In the genomic region with DNA sequence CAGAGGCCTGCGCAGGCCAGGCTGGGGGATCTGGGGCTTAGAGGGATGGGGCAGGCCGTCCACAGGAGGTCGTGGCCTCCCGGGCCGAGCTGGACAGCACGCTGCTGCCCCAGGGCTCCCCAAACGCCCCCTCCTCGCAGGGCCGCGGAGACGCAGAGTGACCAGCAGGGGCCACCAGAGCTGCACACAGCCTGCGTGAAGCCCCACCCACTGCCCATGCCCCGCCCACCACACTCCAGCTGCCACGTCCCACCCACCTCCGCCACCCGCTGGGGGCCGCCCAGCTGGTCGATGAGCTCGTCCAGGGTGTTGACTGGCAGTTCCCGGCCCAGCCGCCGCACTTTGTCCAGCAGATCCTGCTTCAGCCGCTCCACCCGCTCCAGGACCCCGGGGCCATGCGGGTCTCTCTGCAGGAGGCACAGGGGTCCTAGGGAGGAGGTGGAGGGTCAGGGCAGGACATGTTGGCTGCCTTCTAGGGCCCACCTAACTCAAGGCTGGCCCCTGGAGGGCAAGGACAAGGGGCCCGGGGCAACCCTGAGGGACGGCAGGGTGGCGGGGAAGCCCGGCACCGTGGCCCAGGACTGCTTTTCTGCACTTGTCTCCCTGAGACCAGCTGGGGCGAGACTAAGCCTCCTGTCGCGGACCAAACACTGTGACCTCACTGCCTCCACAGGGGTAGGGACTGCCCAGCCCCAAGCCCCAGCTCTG, we compare ENCODE assay signal across 1 cellular context.
A peak's percentile ranks its signal among the peaks of the same experiment; 100 is the strongest.
TF ChIP-seq lines count a peak whose summit lies in the region.

No MANE protein-coding gene starts in this region.

TF ChIP-seq in HepG2, 621 proteins besides CTCF, POLR2A, EP300 and RAD21 (continued from another document and continues in another):
- no peak for TF ChIP-seq ZKSCAN1 (IDR thresholded peaks at IDR 0.05; ENCODE audit: low read length)
- no peak for TF ChIP-seq ZSCAN12 (CRISPR knock-in tag; IDR thresholded peaks at IDR 0.05)
- 0 out of 2 replicates have a peak, but pooled peaks have one; percentile 63 for TF ChIP-seq ZFP36L1 (CRISPR knock-in tag; IDR thresholded peaks at IDR 0.05)
- TF ChIP-seq, protein P1, sequence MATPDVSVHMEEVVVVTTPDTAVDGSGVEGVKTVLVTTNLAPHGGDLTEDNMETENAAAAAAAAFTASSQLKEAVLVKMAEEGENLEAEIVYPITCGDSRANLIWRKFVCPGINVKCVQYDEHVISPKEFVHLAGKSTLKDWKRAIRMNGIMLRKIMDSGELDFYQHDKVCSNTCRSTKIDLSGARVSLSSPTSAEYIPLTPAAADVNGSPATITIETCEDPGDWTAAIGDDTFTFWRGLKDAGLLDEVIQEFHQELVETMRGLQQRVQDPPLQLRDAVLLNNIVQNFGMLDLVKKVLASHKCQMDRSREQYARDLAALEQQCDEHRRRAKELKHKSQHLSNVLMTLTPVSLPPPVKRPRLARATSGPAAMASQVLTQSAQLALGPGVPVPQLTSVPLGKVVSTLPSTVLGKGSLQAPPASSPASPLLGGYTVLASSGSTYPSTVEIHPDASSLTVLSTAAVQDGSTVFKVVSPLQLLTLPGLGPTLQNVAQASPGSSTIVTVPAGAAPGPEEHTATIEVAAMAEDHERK (CRISPR knock-in tag; IDR thresholded peaks at IDR 0.05; ENCODE audit: low read depth), result no peak
- TF ChIP-seq WIZ (CRISPR knock-in tag; IDR thresholded peaks at IDR 0.05), result no peak
- no peak for TF ChIP-seq ZFP82 (CRISPR knock-in tag; IDR thresholded peaks at IDR 0.05; ENCODE audit: borderline replicate concordance)
- TF ChIP-seq MTF2 (CRISPR knock-in tag; IDR thresholded peaks at IDR 0.05; ENCODE audit: borderline replicate concordance), result no peak
- TF ChIP-seq, protein P2, sequence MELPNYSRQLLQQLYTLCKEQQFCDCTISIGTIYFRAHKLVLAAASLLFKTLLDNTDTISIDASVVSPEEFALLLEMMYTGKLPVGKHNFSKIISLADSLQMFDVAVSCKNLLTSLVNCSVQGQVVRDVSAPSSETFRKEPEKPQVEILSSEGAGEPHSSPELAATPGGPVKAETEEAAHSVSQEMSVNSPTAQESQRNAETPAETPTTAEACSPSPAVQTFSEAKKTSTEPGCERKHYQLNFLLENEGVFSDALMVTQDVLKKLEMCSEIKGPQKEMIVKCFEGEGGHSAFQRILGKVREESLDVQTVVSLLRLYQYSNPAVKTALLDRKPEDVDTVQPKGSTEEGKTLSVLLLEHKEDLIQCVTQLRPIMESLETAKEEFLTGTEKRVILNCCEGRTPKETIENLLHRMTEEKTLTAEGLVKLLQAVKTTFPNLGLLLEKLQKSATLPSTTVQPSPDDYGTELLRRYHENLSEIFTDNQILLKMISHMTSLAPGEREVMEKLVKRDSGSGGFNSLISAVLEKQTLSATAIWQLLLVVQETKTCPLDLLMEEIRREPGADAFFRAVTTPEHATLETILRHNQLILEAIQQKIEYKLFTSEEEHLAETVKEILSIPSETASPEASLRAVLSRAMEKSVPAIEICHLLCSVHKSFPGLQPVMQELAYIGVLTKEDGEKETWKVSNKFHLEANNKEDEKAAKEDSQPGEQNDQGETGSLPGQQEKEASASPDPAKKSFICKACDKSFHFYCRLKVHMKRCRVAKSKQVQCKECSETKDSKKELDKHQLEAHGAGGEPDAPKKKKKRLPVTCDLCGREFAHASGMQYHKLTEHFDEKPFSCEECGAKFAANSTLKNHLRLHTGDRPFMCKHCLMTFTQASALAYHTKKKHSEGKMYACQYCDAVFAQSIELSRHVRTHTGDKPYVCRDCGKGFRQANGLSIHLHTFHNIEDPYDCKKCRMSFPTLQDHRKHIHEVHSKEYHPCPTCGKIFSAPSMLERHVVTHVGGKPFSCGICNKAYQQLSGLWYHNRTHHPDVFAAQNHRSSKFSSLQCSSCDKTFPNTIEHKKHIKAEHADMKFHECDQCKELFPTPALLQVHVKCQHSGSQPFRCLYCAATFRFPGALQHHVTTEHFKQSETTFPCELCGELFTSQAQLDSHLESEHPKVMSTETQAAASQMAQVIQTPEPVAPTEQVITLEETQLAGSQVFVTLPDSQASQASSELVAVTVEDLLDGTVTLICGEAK (IDR thresholded peaks at IDR 0.05), result no peak
- TF ChIP-seq, protein P2 (CRISPR knock-in tag; IDR thresholded peaks at IDR 0.05), result no peak
- TF ChIP-seq ZNF253 (CRISPR knock-in tag; IDR thresholded peaks at IDR 0.05; ENCODE audit: borderline replicate concordance), result no peak
- TF ChIP-seq TP53 (CRISPR knock-in tag; conservative IDR thresholded peaks at IDR 0.05), result 0 out of 2 replicates have a peak, but pooled peaks have one; percentile 30
- TF ChIP-seq, protein P3, sequence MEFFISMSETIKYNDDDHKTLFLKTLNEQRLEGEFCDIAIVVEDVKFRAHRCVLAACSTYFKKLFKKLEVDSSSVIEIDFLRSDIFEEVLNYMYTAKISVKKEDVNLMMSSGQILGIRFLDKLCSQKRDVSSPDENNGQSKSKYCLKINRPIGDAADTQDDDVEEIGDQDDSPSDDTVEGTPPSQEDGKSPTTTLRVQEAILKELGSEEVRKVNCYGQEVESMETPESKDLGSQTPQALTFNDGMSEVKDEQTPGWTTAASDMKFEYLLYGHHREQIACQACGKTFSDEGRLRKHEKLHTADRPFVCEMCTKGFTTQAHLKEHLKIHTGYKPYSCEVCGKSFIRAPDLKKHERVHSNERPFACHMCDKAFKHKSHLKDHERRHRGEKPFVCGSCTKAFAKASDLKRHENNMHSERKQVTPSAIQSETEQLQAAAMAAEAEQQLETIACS (CRISPR knock-in tag; IDR thresholded peaks at IDR 0.05), result no peak
- no peak for TF ChIP-seq ASH2L (IDR thresholded peaks at IDR 0.05; ENCODE audit: insufficient read length, low read depth, low read length)
- no peak; the same call in 1 of the 2 replicates for TF ChIP-seq ZNF460 (CRISPR knock-in tag; IDR thresholded peaks at IDR 0.05; ENCODE audit: borderline replicate concordance)
- peak; percentile 79 for TF ChIP-seq SRSF1 (optimal IDR thresholded peaks at IDR 0.05; ENCODE audit: low read depth, low read length)
- TF ChIP-seq, protein P4, sequence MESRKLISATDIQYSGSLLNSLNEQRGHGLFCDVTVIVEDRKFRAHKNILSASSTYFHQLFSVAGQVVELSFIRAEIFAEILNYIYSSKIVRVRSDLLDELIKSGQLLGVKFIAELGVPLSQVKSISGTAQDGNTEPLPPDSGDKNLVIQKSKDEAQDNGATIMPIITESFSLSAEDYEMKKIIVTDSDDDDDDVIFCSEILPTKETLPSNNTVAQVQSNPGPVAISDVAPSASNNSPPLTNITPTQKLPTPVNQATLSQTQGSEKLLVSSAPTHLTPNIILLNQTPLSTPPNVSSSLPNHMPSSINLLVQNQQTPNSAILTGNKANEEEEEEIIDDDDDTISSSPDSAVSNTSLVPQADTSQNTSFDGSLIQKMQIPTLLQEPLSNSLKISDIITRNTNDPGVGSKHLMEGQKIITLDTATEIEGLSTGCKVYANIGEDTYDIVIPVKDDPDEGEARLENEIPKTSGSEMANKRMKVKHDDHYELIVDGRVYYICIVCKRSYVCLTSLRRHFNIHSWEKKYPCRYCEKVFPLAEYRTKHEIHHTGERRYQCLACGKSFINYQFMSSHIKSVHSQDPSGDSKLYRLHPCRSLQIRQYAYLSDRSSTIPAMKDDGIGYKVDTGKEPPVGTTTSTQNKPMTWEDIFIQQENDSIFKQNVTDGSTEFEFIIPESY (CRISPR knock-in tag; IDR thresholded peaks at IDR 0.05), result peak; percentile 74
- peak; percentile 86 for TF ChIP-seq FOXC1 (CRISPR knock-in tag; IDR thresholded peaks at IDR 0.05; ENCODE audit: borderline replicate concordance)
- TF ChIP-seq ZNF296 (CRISPR knock-in tag; conservative IDR thresholded peaks at IDR 0.05), result 0 out of 2 replicates have a peak, but pooled peaks have one; percentile 9
- TF ChIP-seq SOX5 (CRISPR knock-in tag; IDR thresholded peaks at IDR 0.05; ENCODE audit: borderline replicate concordance), result 0 out of 2 replicates have a peak, but pooled peaks have one; percentile 38
- no peak for TF ChIP-seq LCORL (IDR thresholded peaks at IDR 0.05)
- TF ChIP-seq LCORL (CRISPR knock-in tag; IDR thresholded peaks at IDR 0.05), result peak; percentile 95
- TF ChIP-seq NFE2 (CRISPR knock-in tag; IDR thresholded peaks at IDR 0.05), result no peak
- TF ChIP-seq ZNF282 (IDR thresholded peaks at IDR 0.05; ENCODE audit: partially characterized antibody), result no peak
- TF ChIP-seq FOSL2 (CRISPR knock-in tag; IDR thresholded peaks at IDR 0.05), result no peak
- peak; percentile 48; the same call in 1 of the 2 replicates for TF ChIP-seq DR1 (CRISPR knock-in tag; IDR thresholded peaks at IDR 0.05)
- no peak for TF ChIP-seq ZBTB21 (CRISPR knock-in tag; IDR thresholded peaks at IDR 0.05)
- TF ChIP-seq ZNF777 (CRISPR knock-in tag; IDR thresholded peaks at IDR 0.05), result no peak
- TF ChIP-seq HES4 (CRISPR knock-in tag; IDR thresholded peaks at IDR 0.05; ENCODE audit: borderline replicate concordance), result no peak
- TF ChIP-seq SETDB1 (CRISPR knock-in tag; IDR thresholded peaks at IDR 0.05; ENCODE audit: borderline replicate concordance), result no peak
- TF ChIP-seq ELF3 (CRISPR knock-in tag; IDR thresholded peaks at IDR 0.05), result peak; percentile 64; the same call in 1 of the 2 replicates
- peak; percentile 82 for TF ChIP-seq DMAP1 (CRISPR knock-in tag; IDR thresholded peaks at IDR 0.05)
- TF ChIP-seq, protein P5, sequence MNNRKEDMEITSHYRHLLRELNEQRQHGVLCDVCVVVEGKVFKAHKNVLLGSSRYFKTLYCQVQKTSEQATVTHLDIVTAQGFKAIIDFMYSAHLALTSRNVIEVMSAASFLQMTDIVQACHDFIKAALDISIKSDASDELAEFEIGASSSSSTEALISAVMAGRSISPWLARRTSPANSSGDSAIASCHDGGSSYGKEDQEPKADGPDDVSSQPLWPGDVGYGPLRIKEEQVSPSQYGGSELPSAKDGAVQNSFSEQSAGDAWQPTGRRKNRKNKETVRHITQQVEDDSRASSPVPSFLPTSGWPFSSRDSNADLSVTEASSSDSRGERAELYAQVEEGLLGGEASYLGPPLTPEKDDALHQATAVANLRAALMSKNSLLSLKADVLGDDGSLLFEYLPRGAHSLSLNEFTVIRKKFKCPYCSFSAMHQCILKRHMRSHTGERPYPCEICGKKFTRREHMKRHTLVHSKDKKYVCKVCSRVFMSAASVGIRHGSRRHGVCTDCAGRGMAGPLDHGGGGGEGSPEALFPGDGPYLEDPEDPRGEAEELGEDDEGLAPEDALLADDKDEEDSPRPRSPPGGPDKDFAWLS (CRISPR knock-in tag; IDR thresholded peaks at IDR 0.05; ENCODE audit: borderline replicate concordance), result no peak
- TF ChIP-seq, protein P6, sequence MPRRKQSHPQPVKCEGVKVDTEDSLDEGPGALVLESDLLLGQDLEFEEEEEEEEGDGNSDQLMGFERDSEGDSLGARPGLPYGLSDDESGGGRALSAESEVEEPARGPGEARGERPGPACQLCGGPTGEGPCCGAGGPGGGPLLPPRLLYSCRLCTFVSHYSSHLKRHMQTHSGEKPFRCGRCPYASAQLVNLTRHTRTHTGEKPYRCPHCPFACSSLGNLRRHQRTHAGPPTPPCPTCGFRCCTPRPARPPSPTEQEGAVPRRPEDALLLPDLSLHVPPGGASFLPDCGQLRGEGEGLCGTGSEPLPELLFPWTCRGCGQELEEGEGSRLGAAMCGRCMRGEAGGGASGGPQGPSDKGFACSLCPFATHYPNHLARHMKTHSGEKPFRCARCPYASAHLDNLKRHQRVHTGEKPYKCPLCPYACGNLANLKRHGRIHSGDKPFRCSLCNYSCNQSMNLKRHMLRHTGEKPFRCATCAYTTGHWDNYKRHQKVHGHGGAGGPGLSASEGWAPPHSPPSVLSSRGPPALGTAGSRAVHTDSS (CRISPR knock-in tag; conservative IDR thresholded peaks at IDR 0.05), result no peak
- TF ChIP-seq ZNF563 (CRISPR knock-in tag; IDR thresholded peaks at IDR 0.05), result no peak
- TF ChIP-seq, protein P7, sequence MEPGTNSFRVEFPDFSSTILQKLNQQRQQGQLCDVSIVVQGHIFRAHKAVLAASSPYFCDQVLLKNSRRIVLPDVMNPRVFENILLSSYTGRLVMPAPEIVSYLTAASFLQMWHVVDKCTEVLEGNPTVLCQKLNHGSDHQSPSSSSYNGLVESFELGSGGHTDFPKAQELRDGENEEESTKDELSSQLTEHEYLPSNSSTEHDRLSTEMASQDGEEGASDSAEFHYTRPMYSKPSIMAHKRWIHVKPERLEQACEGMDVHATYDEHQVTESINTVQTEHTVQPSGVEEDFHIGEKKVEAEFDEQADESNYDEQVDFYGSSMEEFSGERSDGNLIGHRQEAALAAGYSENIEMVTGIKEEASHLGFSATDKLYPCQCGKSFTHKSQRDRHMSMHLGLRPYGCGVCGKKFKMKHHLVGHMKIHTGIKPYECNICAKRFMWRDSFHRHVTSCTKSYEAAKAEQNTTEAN (CRISPR knock-in tag; conservative IDR thresholded peaks at IDR 0.05), result peak; percentile 60
- no peak for TF ChIP-seq KLF6 (CRISPR knock-in tag; IDR thresholded peaks at IDR 0.05)
- no peak for TF ChIP-seq NFIC (IDR thresholded peaks at IDR 0.05; ENCODE audit: low read length)
